ENCODE assay signal across 8 cellular contexts in the genomic region with DNA sequence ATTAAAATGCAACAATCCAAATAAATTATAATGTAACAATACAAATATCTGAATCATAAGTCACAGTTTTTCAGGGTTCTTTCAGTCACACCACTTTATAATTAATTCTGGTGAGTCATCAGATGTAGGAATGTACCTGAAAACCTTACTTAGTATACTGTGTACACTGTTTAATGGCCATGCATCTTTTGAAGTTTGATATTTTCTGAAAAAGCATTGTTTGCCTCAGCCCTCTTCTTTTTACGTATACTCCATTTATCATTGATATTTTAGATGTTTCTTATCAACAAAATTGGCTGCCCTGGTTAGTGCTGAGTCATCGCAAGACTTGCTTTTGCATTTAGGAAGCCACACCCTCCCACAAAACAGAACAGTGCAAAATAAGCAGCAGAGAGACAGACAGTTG.
DNase-seq lines count a peak whose midpoint lies in the region; ATAC-seq, FAIRE-seq and TF ChIP-seq lines count a peak whose summit lies in the region.

No MANE protein-coding gene starts in this region.

- intact Hi-C loops in HepG2 (cut with micrococcal nuclease; ENCODE audit: unreplicated experiment) = no loop called here
- intact Hi-C loops in right lobe of liver (cut with DNase I) = no loop called here

- CTCF ChIA-PET in HepG2 (lab: Yijun Ruan, JAX; ENCODE audit: low intra/inter-chr PET ratio, low total read pairs) = no interaction called here

- peaks cover 5% of the 10 kb centered on the region for H3K9me3 Mint-ChIP-seq in type B pancreatic cell

- TF ChIP-seq POLR2A in HepG2 (IDR thresholded peaks at IDR 0.05; ENCODE audit: insufficient read depth in 1 of 2, low read depth in 2 of 2, low read length in 2 of 2) (no peak), right lobe of liver (IDR thresholded peaks at IDR 0.05) (no peak)

- BruUV-seq in HepG2 (replicated peaks; lab: Mats Ljungman, UMichigan) = no TSS peak

- WGBS in HepG2 (ENCODE audit: low lambda C conversion rate) = 94% methylated on average over 2 of the region's 2 CpGs
- WGBS in right lobe of liver (ENCODE audit: insufficient coverage, low coverage, low lambda C conversion rate, missing lambda C conversion rate) = 45% methylated on average over 2 of the region's 2 CpGs

- TF ChIP-seq CTCF in HepG2 (CRISPR knock-in tag; IDR thresholded peaks at IDR 0.05) (no peak), right lobe of liver (IDR thresholded peaks at IDR 0.05) (no peak), brain microvascular endothelial cell (IDR thresholded peaks at IDR 0.05; ENCODE audit: low read depth, low read length, missing control alignments) (no peak), type B pancreatic cell (conservative IDR thresholded peaks at IDR 0.05) (no peak)

- no peaks in the 10 kb centered on the region for H3K9me3 ChIP-seq in HepG2 (ENCODE audit: low read length)
- H3K9me3 ChIP-seq in right lobe of liver = no peaks in the 10 kb centered on the region

- H4K20me1 ChIP-seq in HepG2 (ENCODE audit: insufficient read depth, low read length) = no peaks in the 10 kb centered on the region

- H3K4me1 ChIP-seq in HepG2 (ENCODE audit: insufficient read depth, low read length) (no peaks in the 10 kb centered on the region), right lobe of liver (peaks cover 0 to 7% (median 0%) of the 10 kb centered on the region in 4 donors)

- no peaks in the 10 kb centered on the region for H3K79me2 ChIP-seq in HepG2 (ENCODE audit: insufficient read depth, low read length)

- H3K27me3 Mint-ChIP-seq in type B pancreatic cell = no peaks in the 10 kb centered on the region

- H3K36me3 Mint-ChIP-seq in type B pancreatic cell = peaks cover 23% of the 10 kb centered on the region

- no peak overlapping the region for H3K9ac ChIP-seq in HepG2 (ENCODE audit: insufficient read depth, low read depth, low read length)

- H3K27me3 ChIP-seq in HepG2 (ENCODE audit: control insufficient read depth in 1 of 2, insufficient read depth in 2 of 2, low read length in 2 of 2) (no peaks in the 10 kb centered on the region), right lobe of liver (no peaks in the 10 kb centered on the region), brain microvascular endothelial cell (replicated peaks) (no peaks in the 10 kb centered on the region)

- in situ Hi-C loops in HepG2 (cut with HindIII; ENCODE audit: extremely low pct_ligation_motif_present, low pct_unique_long_range_greater_than_20kb) = no loop called here
- in situ Hi-C loops in brain microvascular endothelial cell (cut with HindIII; ENCODE audit: low pct_ligation_motif_present, low sequenced_read_pairs) = no loop called here

- no peak overlapping the region for H3K27ac ChIP-seq in HepG2 (ENCODE audit: extremely low read length, insufficient read depth, low read length)
- no peak overlapping the region for H3K27ac ChIP-seq in right lobe of liver
- H3K27ac ChIP-seq in brain microvascular endothelial cell = no peak overlapping the region

- TF ChIP-seq EP300 in HepG2 (IDR thresholded peaks at IDR 0.05; ENCODE audit: low read depth in 2 of 2, low read length in 2 of 2) = no peak
- no peak for TF ChIP-seq EP300 in HepG2 (CRISPR knock-in tag; IDR thresholded peaks at IDR 0.05; ENCODE audit: borderline replicate concordance)

- H3K4me3 ChIP-seq in HepG2 (replicated peaks in 1 of 3; ENCODE audit: insufficient read depth in 1 of 3, low read depth in 2 of 3, low read length in 3 of 3) (no peak overlapping the region), right lobe of liver (no peak overlapping the region), brain microvascular endothelial cell (ENCODE audit: low read depth, low read length) (no peak overlapping the region)

- peak overlapping the region; percentile 24 for H3K4me3 Mint-ChIP-seq in type B pancreatic cell

- ATAC-seq in HepG2 (no peak), right lobe of liver (no peak), HG03432 (IDR thresholded peaks at IDR 0.05; ENCODE audit: unreplicated experiment) (peak; percentile 70), HG02970 (IDR thresholded peaks at IDR 0.05; ENCODE audit: low FRiP score, unreplicated experiment) (no peak)

- no peak overlapping the region for H3K4me2 ChIP-seq in HepG2 (ENCODE audit: low read depth, low read length)

- no peak for DNase-seq in HepG2 (ENCODE audit: low spot score)
- no peak for DNase-seq in right lobe of liver
- peak; percentile 74 for DNase-seq in brain microvascular endothelial cell
- DNase-seq in type B pancreatic cell (ENCODE audit: extremely low spot score, unreplicated experiment) = no peak
- DNase-seq in NCI-H524 treated with DMSO at 0.1 percent for 48 hours (lab: John Stamatoyannopoulos, UW) = no peak
- DNase-seq in NCI-H1694 treated with DMSO at 0.1 percent for 48 hours (lab: John Stamatoyannopoulos, UW) = no peak

- peaks cover 2 to 17% of the 10 kb centered on the region in 2 experiments; a peak in 3 of 5 replicates for H3K36me3 ChIP-seq in HepG2 (replicated peaks in 1 of 2; ENCODE audit: control insufficient read depth in 1 of 2, insufficient read depth in 2 of 2, low read length in 2 of 2)
- no peaks in the 10 kb centered on the region for H3K36me3 ChIP-seq in right lobe of liver
- no peaks in the 10 kb centered on the region for H3K36me3 ChIP-seq in brain microvascular endothelial cell (replicated peaks)

- H2AFZ ChIP-seq in HepG2 (ENCODE audit: low read length) = no peak overlapping the region

- no peak for FAIRE-seq in HepG2 (lab: Jason Lieb, UNC)

- POLR2A ChIA-PET in HepG2 (lab: Yijun Ruan, JAX) = no interaction called here

- TF ChIP-seq RAD21 in HepG2 (CRISPR knock-in tag; IDR thresholded peaks at IDR 0.05) = no peak

- H3K4me1 Mint-ChIP-seq in type B pancreatic cell (ENCODE audit: unreplicated experiment) = peaks cover 33% of the 10 kb centered on the region

- peak overlapping the region; percentile 30 for H3K27ac Mint-ChIP-seq in type B pancreatic cell

TF ChIP-seq in HepG2, 621 proteins besides CTCF, POLR2A, EP300 and RAD21:
- TF ChIP-seq EZH2 (conservative IDR thresholded peaks at IDR 0.05; ENCODE audit: low read depth, low read length) (no peak), KDM3A (CRISPR knock-in tag; IDR thresholded peaks at IDR 0.05; ENCODE audit: low read depth) (no peak), ZNF615 (CRISPR knock-in tag; IDR thresholded peaks at IDR 0.05; ENCODE audit: borderline replicate concordance) (no peak), MAFF (IDR thresholded peaks at IDR 0.05; ENCODE audit: low read depth, low read length) (peak; percentile 72), HNRNPLL (IDR thresholded peaks at IDR 0.05; ENCODE audit: low read depth, low read length, poor library complexity, severe bottlenecking) (no peak), MYC (CRISPR knock-in tag; IDR thresholded peaks at IDR 0.05; ENCODE audit: borderline replicate concordance) (no peak), FOXK1 (CRISPR knock-in tag; IDR thresholded peaks at IDR 0.05; ENCODE audit: borderline replicate concordance, low read depth) (no peak), CREB1 (IDR thresholded peaks at IDR 0.05) (no peak), CREB1 (CRISPR knock-in tag; IDR thresholded peaks at IDR 0.05) (no peak), ETV5 (CRISPR knock-in tag; IDR thresholded peaks at IDR 0.05; ENCODE audit: borderline replicate concordance) (no peak), ZNF296 (CRISPR knock-in tag; conservative IDR thresholded peaks at IDR 0.05) (no peak), NFE2L2 (IDR thresholded peaks at IDR 0.05; ENCODE audit: low read length) (peak; percentile 75), MAFK (conservative IDR thresholded peaks at IDR 0.05 in 1 of 2, IDR thresholded peaks at IDR 0.05 in 1 of 2; ENCODE audit: low read length in 2 of 2) (peak; percentile 77 to 85)
- TF ChIP-seq, protein P1, sequence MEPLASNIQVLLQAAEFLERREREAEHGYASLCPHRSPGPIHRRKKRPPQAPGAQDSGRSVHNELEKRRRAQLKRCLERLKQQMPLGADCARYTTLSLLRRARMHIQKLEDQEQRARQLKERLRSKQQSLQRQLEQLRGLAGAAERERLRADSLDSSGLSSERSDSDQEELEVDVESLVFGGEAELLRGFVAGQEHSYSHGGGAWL (CRISPR knock-in tag; IDR thresholded peaks at IDR 0.05) = no peak
- TF ChIP-seq, protein P2, sequence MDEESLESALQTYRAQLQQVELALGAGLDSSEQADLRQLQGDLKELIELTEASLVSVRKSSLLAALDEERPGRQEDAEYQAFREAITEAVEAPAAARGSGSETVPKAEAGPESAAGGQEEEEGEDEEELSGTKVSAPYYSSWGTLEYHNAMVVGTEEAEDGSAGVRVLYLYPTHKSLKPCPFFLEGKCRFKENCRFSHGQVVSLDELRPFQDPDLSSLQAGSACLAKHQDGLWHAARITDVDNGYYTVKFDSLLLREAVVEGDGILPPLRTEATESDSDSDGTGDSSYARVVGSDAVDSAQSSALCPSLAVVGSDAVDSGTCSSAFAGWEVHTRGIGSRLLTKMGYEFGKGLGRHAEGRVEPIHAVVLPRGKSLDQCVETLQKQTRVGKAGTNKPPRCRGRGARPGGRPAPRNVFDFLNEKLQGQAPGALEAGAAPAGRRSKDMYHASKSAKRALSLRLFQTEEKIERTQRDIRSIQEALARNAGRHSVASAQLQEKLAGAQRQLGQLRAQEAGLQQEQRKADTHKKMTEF (CRISPR knock-in tag; IDR thresholded peaks at IDR 0.05) = no peak
